Comparison of ENCODE assay signal across 11 cellular contexts in genomic region chrX:1093112-1093511, GRCh38.
DNase-seq lines count a peak whose midpoint lies in the region; ATAC-seq, FAIRE-seq and TF ChIP-seq lines count a peak whose summit lies in the region.
"Had no signal": no experiment of that assay in that cellular context is flagged by ENCODE, and none has a peak within 500 bp of the region (broad histone marks: within the 10 kb centered on the region; RNA-seq: fewer than 3 reads in every experiment).

No MANE protein-coding gene starts in this region.

- no peaks in the 10 kb centered on the region for H3K4me1 ChIP-seq in RWPE2 (ENCODE audit: insufficient read depth, poor library complexity, severe bottlenecking)
- no peaks in the 10 kb centered on the region for H3K4me1 ChIP-seq in small intestine (ENCODE audit: control insufficient read depth in 2 of 2, insufficient read depth in 1 of 2, low read depth in 1 of 2, low read length in 1 of 2)
- H3K4me1 ChIP-seq: stomach had no signal

- H3K27me3 ChIP-seq in RWPE2 (ENCODE audit: insufficient read depth, poor library complexity, severe bottlenecking): no peaks in the 10 kb centered on the region
- no peaks in the 10 kb centered on the region for H3K27me3 ChIP-seq in small intestine (ENCODE audit: control insufficient read depth in 2 of 2, insufficient read depth in 2 of 2, low read length in 2 of 2)
- H3K27me3 ChIP-seq: stomach had no signal

- no peak overlapping the region for H3K27ac ChIP-seq in RWPE2 (ENCODE audit: poor library complexity, severe bottlenecking)
- no peak overlapping the region for H3K27ac ChIP-seq in small intestine (ENCODE audit: low read depth in 1 of 2, low read length in 1 of 2)
- H3K27ac ChIP-seq: stomach had no signal

- TF ChIP-seq CTCF in RWPE2 (IDR thresholded peaks at IDR 0.05; ENCODE audit: poor library complexity, severe bottlenecking) (no peak), endothelial cell (IDR thresholded peaks at IDR 0.05; ENCODE audit: unreplicated experiment) (no peak)

- DNase-seq in RWPE2 (ENCODE audit: low spot score) (peak; percentile 46), activated T-cell treated with anti-CD3 and anti-CD28 coated beads for 48 hours (ENCODE audit: low read depth) (peak; percentile 6), islet precursor cell (peak; percentile 60), small intestine (no peak), endothelial cell (ENCODE audit: low spot score) (no peak), DMS153 treated with DMSO at 0.1 percent for 48 hours (lab: John Stamatoyannopoulos, UW; ENCODE audit: unreplicated experiment) (no peak)
- peak; percentile 3 for DNase-seq in stimulated activated CD8-positive, alpha-beta memory T cell treated with anti-CD3 and anti-CD28 coated beads, Interleukin-15, amount 100 ng/mL, for 1 hour (ENCODE audit: low read depth)
- DNase-seq: caudate nucleus, NCI-H1105, stomach had no signal

- no peak for FAIRE-seq in small intestine (lab: Jason Lieb, UNC)

- H3K4me1 Mint-ChIP-seq in endothelial cell (ENCODE audit: unreplicated experiment): no peaks in the 10 kb centered on the region

- H3K4me3 Mint-ChIP-seq in endothelial cell (ENCODE audit: unreplicated experiment): no peak overlapping the region

- H3K27me3 Mint-ChIP-seq in endothelial cell (ENCODE audit: unreplicated experiment): peaks cover 2% of the 10 kb centered on the region

- no peak for ATAC-seq in RWPE2 (ENCODE audit: low read depth)
- no peak for ATAC-seq in HG03469 (IDR thresholded peaks at IDR 0.05; ENCODE audit: unreplicated experiment)

- H3K4me3 ChIP-seq in RWPE2 (ENCODE audit: severe bottlenecking): no peak overlapping the region
- no peak overlapping the region for H3K4me3 ChIP-seq in small intestine (ENCODE audit: low read depth in 1 of 2, low read length in 2 of 2)
- H3K4me3 ChIP-seq: stomach had no signal

- H3K27ac Mint-ChIP-seq in endothelial cell (ENCODE audit: unreplicated experiment): no peak overlapping the region

- H3K36me3 Mint-ChIP-seq in endothelial cell (ENCODE audit: low read depth, unreplicated experiment): peaks cover 10% of the 10 kb centered on the region

- H3K36me3 ChIP-seq in RWPE2 (ENCODE audit: low read depth) (no peaks in the 10 kb centered on the region), small intestine (ENCODE audit: control insufficient read depth in 2 of 2, insufficient read depth in 2 of 2, low read length in 2 of 2) (no peaks in the 10 kb centered on the region)
- H3K36me3 ChIP-seq: stomach had no signal

- peaks cover 48% of the 10 kb centered on the region for H3K9me3 Mint-ChIP-seq in endothelial cell (ENCODE audit: unreplicated experiment)

- 48 to 66% (median 62%) methylated on average over 14 of the region's 14 CpGs for WGBS in small intestine, 3 donors

- H3K9me3 ChIP-seq in RWPE2 (ENCODE audit: severe bottlenecking) (peaks cover 13% of the 10 kb centered on the region), small intestine (ENCODE audit: control insufficient read depth, low read depth) (no peaks in the 10 kb centered on the region)

Comparison
In these comparisons a context has a peak if more than half of its experiments do, and no peak if none do; other contexts are left out.
1. DNase-seq: peak in RWPE2 (single experiment), activated T-cell treated with anti-CD3 and anti-CD28 coated beads for 48 hours (single experiment), islet precursor cell (single experiment) and stimulated activated CD8-positive, alpha-beta memory T cell treated with anti-CD3 and anti-CD28 coated beads, Interleukin-15, amount 100 ng/mL, for 1 hour (single experiment); none in small intestine (single experiment), endothelial cell (single experiment) and DMS153 treated with DMSO at 0.1 percent for 48 hours (single experiment).